Comparison of ENCODE assay signal across 3 cellular contexts in the genomic region with DNA sequence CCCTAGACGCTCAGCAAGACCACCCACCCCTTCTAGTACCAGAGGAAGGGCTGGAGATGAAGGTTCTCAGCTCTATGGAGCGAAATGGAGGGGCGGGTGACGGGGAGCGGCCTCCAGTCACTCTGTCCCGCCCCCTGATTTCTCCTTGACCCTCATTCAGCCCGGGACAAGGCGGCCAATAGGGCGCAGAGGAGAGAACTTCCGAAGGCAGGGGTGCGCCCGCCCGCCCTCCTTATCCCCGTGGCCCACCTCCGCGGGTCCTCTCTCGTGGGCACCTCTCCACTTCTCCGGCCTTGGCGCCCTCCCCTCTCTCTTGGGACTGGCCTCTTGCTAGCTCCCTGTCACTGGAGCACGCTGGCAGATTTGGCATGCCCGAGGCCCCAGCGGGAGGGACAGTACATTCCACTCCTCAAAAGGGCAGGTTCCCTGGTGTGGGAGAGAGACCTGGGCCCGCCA.
A peak's percentile ranks its signal among the peaks of the same experiment; 100 is the strongest.
TF ChIP-seq lines count a peak whose summit lies in the region.

No MANE protein-coding gene starts in this region.

TF ChIP-seq in HepG2, 621 proteins besides CTCF, POLR2A, EP300 and RAD21:
- no peak for TF ChIP-seq PAF1 (CRISPR knock-in tag; IDR thresholded peaks at IDR 0.05)
- peak; percentile 23; the same call in 1 of the 2 replicates for TF ChIP-seq HDAC1 (CRISPR knock-in tag; IDR thresholded peaks at IDR 0.05)
- TF ChIP-seq ZNF777 (CRISPR knock-in tag; IDR thresholded peaks at IDR 0.05): 0 out of 2 replicates have a peak, but pooled peaks have one; percentile 48
- 0 out of 2 replicates have a peak, but pooled peaks have one; percentile 27 for TF ChIP-seq ZFX (CRISPR knock-in tag; IDR thresholded peaks at IDR 0.05; ENCODE audit: low read depth)

TF ChIP-seq in GM12878, 131 proteins besides CTCF, POLR2A, EP300 and RAD21:
- no peak for TF ChIP-seq IKZF1 (conservative IDR thresholded peaks at IDR 0.05)
- TF ChIP-seq, protein P1, sequence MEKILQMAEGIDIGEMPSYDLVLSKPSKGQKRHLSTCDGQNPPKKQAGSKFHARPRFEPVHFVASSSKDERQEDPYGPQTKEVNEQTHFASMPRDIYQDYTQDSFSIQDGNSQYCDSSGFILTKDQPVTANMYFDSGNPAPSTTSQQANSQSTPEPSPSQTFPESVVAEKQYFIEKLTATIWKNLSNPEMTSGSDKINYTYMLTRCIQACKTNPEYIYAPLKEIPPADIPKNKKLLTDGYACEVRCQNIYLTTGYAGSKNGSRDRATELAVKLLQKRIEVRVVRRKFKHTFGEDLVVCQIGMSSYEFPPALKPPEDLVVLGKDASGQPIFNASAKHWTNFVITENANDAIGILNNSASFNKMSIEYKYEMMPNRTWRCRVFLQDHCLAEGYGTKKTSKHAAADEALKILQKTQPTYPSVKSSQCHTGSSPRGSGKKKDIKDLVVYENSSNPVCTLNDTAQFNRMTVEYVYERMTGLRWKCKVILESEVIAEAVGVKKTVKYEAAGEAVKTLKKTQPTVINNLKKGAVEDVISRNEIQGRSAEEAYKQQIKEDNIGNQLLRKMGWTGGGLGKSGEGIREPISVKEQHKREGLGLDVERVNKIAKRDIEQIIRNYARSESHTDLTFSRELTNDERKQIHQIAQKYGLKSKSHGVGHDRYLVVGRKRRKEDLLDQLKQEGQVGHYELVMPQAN (conservative IDR thresholded peaks at IDR 0.05): no peak
- TF ChIP-seq NFYA (IDR thresholded peaks at IDR 0.05; ENCODE audit: borderline replicate concordance, low read depth, low read length): no peak
- no peak for TF ChIP-seq TCF7 (IDR thresholded peaks at IDR 0.05; ENCODE audit: borderline replicate concordance)
- no peak for TF ChIP-seq POU2F2 (IDR thresholded peaks at IDR 0.05; ENCODE audit: borderline replicate concordance, low read depth, low read length)
- no peak for TF ChIP-seq RBBP5 (conservative IDR thresholded peaks at IDR 0.05)

TF ChIP-seq in HEK293T, 16 proteins besides CTCF, POLR2A, EP300 and RAD21:
- no peak for TF ChIP-seq BHLHE40 (IDR thresholded peaks at IDR 0.05; ENCODE audit: borderline replicate concordance)
- no peak for TF ChIP-seq FOXK2 (IDR thresholded peaks at IDR 0.05)
